28 cellular contexts compared by ENCODE assay signal in genomic region chr6:69391106-69391505, GRCh38.
"Had no signal": no experiment of that assay in that cellular context is flagged by ENCODE, and none has a peak within 500 bp of the region (broad histone marks: within the 10 kb centered on the region; RNA-seq: fewer than 3 reads in every experiment).

No MANE protein-coding gene starts in this region.

- H3K4me1 ChIP-seq: colonic mucosa, esophagus muscularis mucosa, foreskin keratinocyte, gastroesophageal sphincter, heart right ventricle, left ventricle myocardium inferior, lower lobe of right lung, pancreas, right lobe of liver, thyroid gland, vagina had no signal

- ATAC-seq: foreskin keratinocyte; gastroesophageal sphincter; heart right ventricle; left colon; lower lobe of right lung; natural killer cell; pancreas; right lobe of liver; stimulated activated naive CD8-positive, alpha-beta T cell treated with anti-CD3 and anti-CD28 coated beads, Interleukin-15, amount 100 ng/mL, for 72 hours had no signal

- H3K9me3 Mint-ChIP-seq: dendritic cell treated with granulocyte-macrophage colony-stimulating factor and Interleukin-4, amounts not matched to agents 40 ng/mL and 50 ng/mL, for 4 days; stimulated activated naive CD8-positive, alpha-beta T cell treated with anti-CD3 and anti-CD28 coated beads, Interleukin-15, amount 100 ng/mL, for 72 hours had no signal

- H3K27me3 ChIP-seq: colonic mucosa, esophagus muscularis mucosa, foreskin keratinocyte, gastroesophageal sphincter, heart right ventricle, neutrophil, right lobe of liver, thyroid gland, vagina had no signal

- H3K4me3 ChIP-seq: colonic mucosa, esophagus muscularis mucosa, gastroesophageal sphincter, heart right ventricle, left ventricle myocardium inferior, lower lobe of right lung, pancreas, right lobe of liver, thyroid gland, vagina had no signal

- H3K27ac Mint-ChIP-seq: dendritic cell treated with granulocyte-macrophage colony-stimulating factor and Interleukin-4, amounts not matched to agents 40 ng/mL and 50 ng/mL, for 4 days; natural killer cell; progenitor cell of endocrine pancreas; stimulated activated naive CD8-positive, alpha-beta T cell treated with anti-CD3 and anti-CD28 coated beads, Interleukin-15, amount 100 ng/mL, for 72 hours had no signal

- H3K4me1 Mint-ChIP-seq: natural killer cell; stimulated activated naive CD8-positive, alpha-beta T cell treated with anti-CD3 and anti-CD28 coated beads, Interleukin-15, amount 100 ng/mL, for 72 hours had no signal

- H3K27ac ChIP-seq: colonic mucosa, esophagus muscularis mucosa, foreskin keratinocyte, gastroesophageal sphincter, heart right ventricle, left ventricle myocardium inferior, lower lobe of right lung, neutrophil, pancreas, right lobe of liver, thyroid gland, vagina had no signal

- DNase-seq: colonic mucosa; effector CD8-positive, alpha-beta T cell; foreskin keratinocyte; glutamatergic neuron; heart right ventricle; hippocampal formation; kidney glomerular epithelial cell; left colon; left ventricle myocardium inferior; lower lobe of right lung; natural killer cell; pancreas; right lobe of liver; small intestine; stimulated activated CD4-positive, alpha-beta T cell treated with anti-CD3 and anti-CD28 coated beads, Interleukin-12 subunit alpha, Interleukin-12 subunit beta, amount 100 ng/mL, for 4 hours; stimulated activated CD4-positive, alpha-beta T cell treated with anti-CD3 and anti-CD28 coated beads, Interleukin-1b, Interleukin-23, amount 100 ng/mL, for 48 hours; stimulated activated CD4-positive, alpha-beta T cell treated with anti-CD3 and anti-CD28 coated beads, Interleukin-4, amount 100 ng/mL, for 1 hour; stimulated activated CD8-positive, alpha-beta memory T cell treated with anti-CD3 and anti-CD28 coated beads, Interleukin-4, amount 100 ng/mL, for 48 hours; stimulated activated naive CD4-positive, alpha-beta T cell; stimulated activated naive CD8-positive, alpha-beta T cell treated with anti-CD3 and anti-CD28 coated beads, Interleukin-15, amount 100 ng/mL, for 72 hours; thyroid gland; trophoblast cell had no signal

- H3K9me3 ChIP-seq: colonic mucosa, esophagus muscularis mucosa, gastroesophageal sphincter, heart right ventricle, left ventricle myocardium inferior, lower lobe of right lung, neutrophil, pancreas, right lobe of liver, thyroid gland, vagina had no signal

- H3K36me3 ChIP-seq: colonic mucosa, esophagus muscularis mucosa, gastroesophageal sphincter, heart right ventricle, left ventricle myocardium inferior, lower lobe of right lung, neutrophil, pancreas, right lobe of liver, thyroid gland, vagina had no signal

- H3K4me3 Mint-ChIP-seq: dendritic cell treated with granulocyte-macrophage colony-stimulating factor and Interleukin-4, amounts not matched to agents 40 ng/mL and 50 ng/mL, for 4 days; natural killer cell; stimulated activated naive CD8-positive, alpha-beta T cell treated with anti-CD3 and anti-CD28 coated beads, Interleukin-15, amount 100 ng/mL, for 72 hours had no signal

- H3K27me3 Mint-ChIP-seq: dendritic cell treated with granulocyte-macrophage colony-stimulating factor and Interleukin-4, amounts not matched to agents 40 ng/mL and 50 ng/mL, for 4 days; progenitor cell of endocrine pancreas; stimulated activated naive CD8-positive, alpha-beta T cell treated with anti-CD3 and anti-CD28 coated beads, Interleukin-15, amount 100 ng/mL, for 72 hours had no signal

- H3K36me3 Mint-ChIP-seq: natural killer cell had no signal
